In genomic region chr6:125747589-125748533, GRCh38 we compare ENCODE assay signal across 1 cellular context.
TF ChIP-seq lines count a peak whose summit lies in the region.

No MANE protein-coding gene starts in this region.

TF ChIP-seq in K562, 482 proteins besides CTCF, POLR2A, EP300 and RAD21:
- TF ChIP-seq HNRNPH1 (optimal IDR thresholded peaks at IDR 0.05; ENCODE audit: low read depth, low read length) (no peak), ZKSCAN3 (CRISPR knock-in tag; IDR thresholded peaks at IDR 0.05) (no peak), CBX2 (IDR thresholded peaks at IDR 0.05; ENCODE audit: insufficient read depth, low read length, poor library complexity, severe bottlenecking) (peak; percentile 59), ZBTB5 (IDR thresholded peaks at IDR 0.05) (no peak), NBN (IDR thresholded peaks at IDR 0.05; ENCODE audit: low read depth) (no peak), KDM5B (IDR thresholded peaks at IDR 0.05; ENCODE audit: insufficient replicate concordance, low read depth, low read length) (peak; percentile 1), ZBTB34 (CRISPR knock-in tag; IDR thresholded peaks at IDR 0.05) (no peak), UBTF (IDR thresholded peaks at IDR 0.05; ENCODE audit: borderline replicate concordance in 1 of 2, low read depth in 2 of 2, low read length in 2 of 2) (0 out of 4 replicates have a peak, but pooled peaks of 1 of the 2 experiments have one; percentile 60), GATA2 (CRISPR knock-in tag; IDR thresholded peaks at IDR 0.05) (no peak), RAD51 (IDR thresholded peaks at IDR 0.05; ENCODE audit: borderline replicate concordance, low read depth) (no peak), RNF2 (IDR thresholded peaks at IDR 0.05) (peak; percentile 19; the same call in 1 of the 2 replicates), RBM22 (IDR thresholded peaks at IDR 0.05; ENCODE audit: low read depth, low read length, poor library complexity, severe bottlenecking) (no peak), ZBTB7A (IDR thresholded peaks at IDR 0.05; ENCODE audit: borderline replicate concordance, control insufficient read depth, low read depth, low read length) (peak; percentile 35; the same call in 1 of the 2 replicates), TAF9B (IDR thresholded peaks at IDR 0.05; ENCODE audit: partially characterized antibody) (no peak), CTBP1 (IDR thresholded peaks at IDR 0.05; ENCODE audit: borderline replicate concordance) (0 out of 2 replicates have a peak, but pooled peaks have one; percentile 9), E2F6 (IDR thresholded peaks at IDR 0.05; ENCODE audit: borderline replicate concordance in 1 of 2, extremely low read depth in 1 of 2, insufficient read depth in 1 of 2, insufficient read length in 1 of 2, low read depth in 1 of 2, low read length in 1 of 2, poor library complexity in 1 of 2, severe bottlenecking in 1 of 2) (peak in 1 of 2 experiments; percentile 34), ETV1 (tag; conservative IDR thresholded peaks at IDR 0.05; ENCODE audit: low read depth) (no peak), NCOA2 (IDR thresholded peaks at IDR 0.05; ENCODE audit: partially characterized antibody in 2 of 2) (no peak), CREB1 (IDR thresholded peaks at IDR 0.05) (0 out of 2 replicates have a peak, but pooled peaks have one; percentile 18), CREB1 (CRISPR knock-in tag; IDR thresholded peaks at IDR 0.05) (no peak)
